In genomic region chr3:123934250-123934649, GRCh38 we compare ENCODE assay signal across 25 cellular contexts. TPM values are rescaled to one million over a fixed set of nuclear protein-coding genes. Genes with fewer than 3 reads are reported as not detected.
DNase-seq lines count a peak whose midpoint lies in the region; ATAC-seq, FAIRE-seq and TF ChIP-seq lines count a peak whose summit lies in the region.
"Had no signal": no experiment of that assay in that cellular context is flagged by ENCODE, and none has a peak within 500 bp of the region (broad histone marks: within the 10 kb centered on the region; RNA-seq: fewer than 3 reads in every experiment).

No MANE protein-coding gene starts in this region.

- no peak for TF ChIP-seq RAD21 in HepG2 (CRISPR knock-in tag; IDR thresholded peaks at IDR 0.05)

- H3K9ac ChIP-seq in HepG2 (ENCODE audit: insufficient read depth, low read depth, low read length), result no peak overlapping the region
- H3K9ac ChIP-seq: GM23248 had no signal

- H3K4me1 ChIP-seq in right lobe of liver, result no peaks in the 10 kb centered on the region
- H3K4me1 ChIP-seq in HepG2 (ENCODE audit: insufficient read depth, low read length), result no peaks in the 10 kb centered on the region
- peaks cover 12% of the 10 kb centered on the region for H3K4me1 ChIP-seq in BE2C

- no TSS peak for BruUV-seq in HepG2 (replicated peaks; lab: Mats Ljungman, UMichigan)

- intact Hi-C loops in right lobe of liver (cut with DNase I), result no loop called here
- intact Hi-C loops in HepG2 (cut with micrococcal nuclease; ENCODE audit: unreplicated experiment), result no loop called here

- no peak overlapping the region for H2AFZ ChIP-seq in HepG2 (ENCODE audit: low read length)
- H2AFZ ChIP-seq: GM23248 had no signal

- H3K27me3 ChIP-seq in right lobe of liver, result no peaks in the 10 kb centered on the region
- no peaks in the 10 kb centered on the region for H3K27me3 ChIP-seq in HepG2 (ENCODE audit: control insufficient read depth in 1 of 2, insufficient read depth in 2 of 2, low read length in 2 of 2)
- H3K27me3 ChIP-seq in BE2C, result no peaks in the 10 kb centered on the region

- DNase-seq in right lobe of liver (no peak), HepG2 (ENCODE audit: low spot score) (no peak), kidney tubule cell (ENCODE audit: low spot score) (peak; percentile 12), BE2C (no peak), GM12892 (ENCODE audit: insufficient read length) (no peak)
- DNase-seq: 8988T; ACHN; AML-193; C1 segment of cervical spinal cord; CD4-positive, alpha-beta memory T cell; COR-L47; DMS 273 treated with DMSO at 0.1 percent for 48 hours; DMS79; EL; GDM1; GM23248; H7; HCEC 1CT had no signal

- no peak for TF ChIP-seq POLR2A in right lobe of liver (IDR thresholded peaks at IDR 0.05)
- no peak for TF ChIP-seq POLR2A in HepG2 (IDR thresholded peaks at IDR 0.05; ENCODE audit: insufficient read depth in 1 of 2, low read depth in 2 of 2, low read length in 2 of 2)
- no peak for TF ChIP-seq POLR2A in GM12892 (IDR thresholded peaks at IDR 0.05; ENCODE audit: low read depth, low read length)

- H3K36me3 ChIP-seq in right lobe of liver, result peaks cover 0 to 10% (median 0%) of the 10 kb centered on the region in 4 donors
- H3K36me3 ChIP-seq in HepG2 (replicated peaks in 1 of 2; ENCODE audit: control insufficient read depth in 1 of 2, insufficient read depth in 2 of 2, low read length in 2 of 2), result peaks cover 4 to 23% of the 10 kb centered on the region in 2 experiments; a peak in 4 of 5 replicates
- H3K36me3 ChIP-seq in BE2C, result peaks cover 41% of the 10 kb centered on the region

- TF ChIP-seq EP300 in HepG2 (IDR thresholded peaks at IDR 0.05; ENCODE audit: low read depth in 2 of 2, low read length in 2 of 2), result no peak
- no peak for TF ChIP-seq EP300 in HepG2 (CRISPR knock-in tag; IDR thresholded peaks at IDR 0.05; ENCODE audit: borderline replicate concordance)

- no peaks in the 10 kb centered on the region for H4K20me1 ChIP-seq in HepG2 (ENCODE audit: insufficient read depth, low read length)

- CTCF ChIA-PET in HepG2 (lab: Yijun Ruan, JAX; ENCODE audit: low intra/inter-chr PET ratio, low total read pairs), result no interaction called here

- FAIRE-seq in HepG2 (lab: Jason Lieb, UNC) (no peak), GM12892 (lab: Jason Lieb, UNC) (no peak)
- FAIRE-seq: A549, GM12878, GM18507, H1 had no signal

- peak; percentile 63 to 87 (median 72) for ATAC-seq in right lobe of liver
- no peak for ATAC-seq in HepG2
- ATAC-seq in GM21390 (IDR thresholded peaks at IDR 0.05; ENCODE audit: unreplicated experiment), result no peak
- ATAC-seq: A549, GM12878 had no signal

- no peaks in the 10 kb centered on the region for H3K9me3 ChIP-seq in right lobe of liver
- H3K9me3 ChIP-seq in HepG2 (ENCODE audit: low read length), result no peaks in the 10 kb centered on the region
- no peaks in the 10 kb centered on the region for H3K9me3 ChIP-seq in BE2C
- H3K9me3 ChIP-seq: A549 had no signal

- no peak overlapping the region for H3K4me2 ChIP-seq in HepG2 (ENCODE audit: low read depth, low read length)
- H3K4me2 ChIP-seq: A549 had no signal

- TF ChIP-seq CTCF in right lobe of liver (IDR thresholded peaks at IDR 0.05) (no peak), HepG2 (CRISPR knock-in tag; IDR thresholded peaks at IDR 0.05) (no peak), VCaP (conservative IDR thresholded peaks at IDR 0.05) (no peak), BE2C (IDR thresholded peaks at IDR 0.05; ENCODE audit: low read depth, low read length) (no peak)

- POLR2A ChIA-PET in HepG2 (lab: Yijun Ruan, JAX), result no interaction called here

- H3K4me3 ChIP-seq in right lobe of liver, result no peak overlapping the region
- no peak overlapping the region for H3K4me3 ChIP-seq in HepG2 (replicated peaks in 1 of 3; ENCODE audit: insufficient read depth in 1 of 3, low read depth in 2 of 3, low read length in 3 of 3)
- H3K4me3 ChIP-seq in BE2C (ENCODE audit: low read depth, low read length), result no peak overlapping the region
- H3K4me3 ChIP-seq: A549, GM12878, GM23248 had no signal

- no peak overlapping the region for H3K27ac ChIP-seq in right lobe of liver
- no peak overlapping the region for H3K27ac ChIP-seq in HepG2 (ENCODE audit: extremely low read length, insufficient read depth, low read length)
- peak overlapping the region; percentile 43 for H3K27ac ChIP-seq in VCaP
- H3K27ac ChIP-seq: A549, GM23248 had no signal

- WGBS in right lobe of liver (ENCODE audit: insufficient coverage, low coverage, low lambda C conversion rate, missing lambda C conversion rate), result 27% methylated on average over 2 of the region's 2 CpGs
- 81% methylated on average over 2 of the region's 2 CpGs for WGBS in HepG2 (ENCODE audit: low lambda C conversion rate)

- H3K79me2 ChIP-seq in HepG2 (ENCODE audit: insufficient read depth, low read length), result no peaks in the 10 kb centered on the region

- in situ Hi-C loops in HepG2 (cut with HindIII; ENCODE audit: extremely low pct_ligation_motif_present, low pct_unique_long_range_greater_than_20kb), result no loop called here

RNA-seq across cellular contexts. Expression of gene CCDC14, which starts 26.8 kb away (rescaled TPM):
- total RNA-seq in right lobe of liver, result 10 to 100 TPM; 10.4 to 15.6 (median 11.7) TPM
- 21.1 and 48.7 TPM in 2 replicates for total RNA-seq in HepG2 (2016; rRNA removed; fragmentation: Illumina TruSeq; extraction: Trizol)
- total RNA-seq in HepG2 (2016; cell fraction: cytosol; rRNA removed; fragmentation: Illumina TruSeq; extraction: Trizol; ENCODE audit: low read depth), result 14.2 and 16.0 TPM in 2 replicates
- total RNA-seq in HepG2 (2016; cell fraction: insoluble cytoplasmic fraction; rRNA removed; fragmentation: Illumina TruSeq; extraction: Trizol), result 23.0 and 48.1 TPM in 2 replicates
- total RNA-seq in HepG2 (2016; cell fraction: membrane; rRNA removed; fragmentation: Illumina TruSeq; extraction: Trizol), result 13.2 and 16.6 TPM in 2 replicates
- total RNA-seq in HepG2 (2016; cell fraction: nucleus; rRNA removed; fragmentation: Illumina TruSeq; extraction: Trizol), result 119 and 133 TPM in 2 replicates
- 48.8 and 49.0 TPM in 2 replicates for polyA plus RNA-seq in HepG2 (2011; rRNA removed)
- 9.3 and 9.4 TPM in 2 replicates for polyA plus RNA-seq in HepG2 (2011; cell fraction: cytosol; rRNA removed)
- 247 and 272 TPM in 2 replicates for polyA plus RNA-seq in HepG2 (2011; cell fraction: nucleus; rRNA removed)
- polyA plus RNA-seq in HepG2 (2012), result 22.6 and 28.1 TPM in 2 replicates
- polyA plus RNA-seq in HepG2 (2016; cell fraction: cytosol; fragmentation: Illumina TruSeq; extraction: Trizol; ENCODE audit: low read depth), result 0.83 and 0.96 TPM in 2 replicates
- polyA plus RNA-seq in HepG2 (2016; cell fraction: insoluble cytoplasmic fraction; fragmentation: Illumina TruSeq; extraction: Trizol; ENCODE audit: low read depth), result 10.7 and 14.2 TPM in 2 replicates
- polyA plus RNA-seq in HepG2 (2016; cell fraction: membrane; fragmentation: Illumina TruSeq; extraction: Trizol; ENCODE audit: low read depth), result 1.6 and 2.9 TPM in 2 replicates
- polyA plus RNA-seq in HepG2 (2016; cell fraction: nucleus; fragmentation: Illumina TruSeq; extraction: Trizol; ENCODE audit: insufficient read depth, low read depth), result 184 and 186 TPM in 2 replicates
- 33.0 and 107 TPM in 2 replicates for polyA minus RNA-seq in HepG2 (2011; rRNA and poly(A)+ RNA removed; ENCODE audit: low replicate concordance)
- polyA minus RNA-seq in HepG2 (2011; cell fraction: cytosol; rRNA and poly(A)+ RNA removed), result 5.9 and 8.2 TPM in 2 replicates
- polyA minus RNA-seq in HepG2 (2011; cell fraction: nucleus; rRNA and poly(A)+ RNA removed), result 97.7 and 101 TPM in 2 replicates
- polyA plus RNA-seq in BE2C (2012; ENCODE audit: insufficient read depth, insufficient read length, low read depth), result 33.2 TPM
- 55.8 TPM for polyA plus RNA-seq in GM12892 (2012; ENCODE audit: missing spikeins)

RNA-seq across cellular contexts. Expression of gene MYLK, which starts 50.1 kb away (rescaled TPM):
- 100 to 1,000 TPM in 3 of 6 experiments, 10 to 100 TPM in 3; 61.1 to 146 (median 97.8) TPM for total RNA-seq in right lobe of liver
- 22.1 and 34.9 TPM in 2 replicates for total RNA-seq in HepG2 (2016; rRNA removed; fragmentation: Illumina TruSeq; extraction: Trizol)
- 2.0 and 2.1 TPM in 2 replicates for total RNA-seq in HepG2 (2016; cell fraction: cytosol; rRNA removed; fragmentation: Illumina TruSeq; extraction: Trizol; ENCODE audit: low read depth)
- total RNA-seq in HepG2 (2016; cell fraction: insoluble cytoplasmic fraction; rRNA removed; fragmentation: Illumina TruSeq; extraction: Trizol), result 21.3 and 34.0 TPM in 2 replicates
- 7.4 and 7.6 TPM in 2 replicates for total RNA-seq in HepG2 (2016; cell fraction: membrane; rRNA removed; fragmentation: Illumina TruSeq; extraction: Trizol)
- total RNA-seq in HepG2 (2016; cell fraction: nucleus; rRNA removed; fragmentation: Illumina TruSeq; extraction: Trizol), result 49.0 and 59.0 TPM in 2 replicates
- 6.6 and 10.6 TPM in 2 replicates for polyA plus RNA-seq in HepG2 (2011; rRNA removed)
- polyA plus RNA-seq in HepG2 (2011; cell fraction: cytosol; rRNA removed), result 3.9 and 5.9 TPM in 2 replicates
- polyA plus RNA-seq in HepG2 (2011; cell fraction: nucleus; rRNA removed), result 43.3 and 62.6 TPM in 2 replicates
- polyA plus RNA-seq in HepG2 (2012), result 5.0 and 10.2 TPM in 2 replicates
- 0.33 and 0.51 TPM in 2 replicates for polyA plus RNA-seq in HepG2 (2016; cell fraction: cytosol; fragmentation: Illumina TruSeq; extraction: Trizol; ENCODE audit: low read depth)
- 12.9 and 13.4 TPM in 2 replicates for polyA plus RNA-seq in HepG2 (2016; cell fraction: insoluble cytoplasmic fraction; fragmentation: Illumina TruSeq; extraction: Trizol; ENCODE audit: low read depth)
- polyA plus RNA-seq in HepG2 (2016; cell fraction: membrane; fragmentation: Illumina TruSeq; extraction: Trizol; ENCODE audit: low read depth), result 1.8 and 2.0 TPM in 2 replicates
- 30.9 and 33.2 TPM in 2 replicates for polyA plus RNA-seq in HepG2 (2016; cell fraction: nucleus; fragmentation: Illumina TruSeq; extraction: Trizol; ENCODE audit: insufficient read depth, low read depth)
- 0.07 and 52.0 TPM in 2 replicates for polyA minus RNA-seq in HepG2 (2011; rRNA and poly(A)+ RNA removed; ENCODE audit: low replicate concordance)
- 11.6 and 12.7 TPM in 2 replicates for polyA minus RNA-seq in HepG2 (2011; cell fraction: cytosol; rRNA and poly(A)+ RNA removed)
- polyA minus RNA-seq in HepG2 (2011; cell fraction: nucleus; rRNA and poly(A)+ RNA removed), result 90.5 and 92.6 TPM in 2 replicates
- polyA plus RNA-seq in BE2C (2012; ENCODE audit: insufficient read depth, insufficient read length, low read depth), result 2.1 TPM
- 0.53 TPM for polyA plus RNA-seq in GM12892 (2012; ENCODE audit: missing spikeins)
- total RNA-seq: CD4-positive, alpha-beta memory T cell had no signal

RNA-seq across cellular contexts. Expression of gene ROPN1, which starts 57.7 kb away (rescaled TPM):
- total RNA-seq in right lobe of liver, result not detected
- total RNA-seq in HepG2 (2016; rRNA removed; fragmentation: Illumina TruSeq; extraction: Trizol), result not detected in 2 replicates
- not detected in 2 replicates for total RNA-seq in HepG2 (2016; cell fraction: cytosol; rRNA removed; fragmentation: Illumina TruSeq; extraction: Trizol; ENCODE audit: low read depth)
- not detected in 2 replicates for total RNA-seq in HepG2 (2016; cell fraction: insoluble cytoplasmic fraction; rRNA removed; fragmentation: Illumina TruSeq; extraction: Trizol)
- total RNA-seq in HepG2 (2016; cell fraction: membrane; rRNA removed; fragmentation: Illumina TruSeq; extraction: Trizol), result not detected in 2 replicates
- total RNA-seq in HepG2 (2016; cell fraction: nucleus; rRNA removed; fragmentation: Illumina TruSeq; extraction: Trizol), result not detected in 2 replicates
- polyA plus RNA-seq in HepG2 (2011; rRNA removed), result not detected in 2 replicates
- polyA plus RNA-seq in HepG2 (2011; cell fraction: cytosol; rRNA removed), result not detected in 2 replicates
- polyA plus RNA-seq in HepG2 (2011; cell fraction: nucleus; rRNA removed), result not detected in 2 replicates
- not detected in 2 replicates for polyA plus RNA-seq in HepG2 (2012)
- polyA plus RNA-seq in HepG2 (2016; cell fraction: cytosol; fragmentation: Illumina TruSeq; extraction: Trizol; ENCODE audit: low read depth), result not detected in 2 replicates
- polyA plus RNA-seq in HepG2 (2016; cell fraction: insoluble cytoplasmic fraction; fragmentation: Illumina TruSeq; extraction: Trizol; ENCODE audit: low read depth), result not detected in 2 replicates
- polyA plus RNA-seq in HepG2 (2016; cell fraction: membrane; fragmentation: Illumina TruSeq; extraction: Trizol; ENCODE audit: low read depth), result not detected in 2 replicates
- not detected in 2 replicates for polyA plus RNA-seq in HepG2 (2016; cell fraction: nucleus; fragmentation: Illumina TruSeq; extraction: Trizol; ENCODE audit: insufficient read depth, low read depth)
- polyA minus RNA-seq in HepG2 (2011; rRNA and poly(A)+ RNA removed; ENCODE audit: low replicate concordance), result not detected in 2 replicates
- not detected in 2 replicates for polyA minus RNA-seq in HepG2 (2011; cell fraction: cytosol; rRNA and poly(A)+ RNA removed)
- not detected in 2 replicates for polyA minus RNA-seq in HepG2 (2011; cell fraction: nucleus; rRNA and poly(A)+ RNA removed)
- not detected for polyA plus RNA-seq in BE2C (2012; ENCODE audit: insufficient read depth, insufficient read length, low read depth)
- polyA plus RNA-seq in GM12892 (2012; ENCODE audit: missing spikeins), result not detected
- total RNA-seq: CD4-positive, alpha-beta memory T cell; GM12878; GM23248; H1; H7 had no signal
- polyA plus RNA-seq: A549; BJ; CD4-positive, alpha-beta memory T cell; GM12878; GM23248 had no signal

Comparison
In these comparisons a context has a peak if more than half of its experiments do, and no peak if none do; other contexts are left out.
1. ATAC-seq: peak in right lobe of liver (4 of 4); none in HepG2 (single experiment) and GM21390 (single experiment).